1 cellular context compared by ENCODE assay signal in the genomic region with DNA sequence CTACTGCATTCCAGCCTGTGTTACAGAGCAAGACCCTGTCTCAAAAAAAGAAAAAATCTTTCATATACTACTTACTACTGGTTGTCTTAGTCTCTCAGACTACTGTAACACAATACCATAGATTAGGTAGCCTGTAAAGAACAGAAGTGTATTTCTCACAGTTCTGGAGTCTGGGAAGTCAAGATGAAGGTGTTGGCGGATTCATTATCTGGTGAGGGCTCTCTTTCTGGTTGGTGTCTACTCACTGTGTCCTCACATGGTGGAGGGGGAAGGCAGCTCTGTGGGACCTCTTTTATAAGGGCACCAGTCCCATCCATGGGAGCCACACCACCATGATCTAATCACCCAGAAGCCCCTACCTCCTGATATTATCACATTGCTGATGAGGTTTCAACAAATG.
A peak's percentile ranks its signal among the peaks of the same experiment; 100 is the strongest.
TF ChIP-seq lines count a peak whose summit lies in the region.

No MANE protein-coding gene starts in this region.

TF ChIP-seq in K562, 482 proteins besides CTCF, POLR2A, EP300 and RAD21:
- TF ChIP-seq MAFK (IDR thresholded peaks at IDR 0.05; ENCODE audit: low read length) (no peak), MEIS2 (IDR thresholded peaks at IDR 0.05; ENCODE audit: partially characterized antibody) (peak; percentile 59)
